ENCODE assay signal across 21 cellular contexts in the genomic region with DNA sequence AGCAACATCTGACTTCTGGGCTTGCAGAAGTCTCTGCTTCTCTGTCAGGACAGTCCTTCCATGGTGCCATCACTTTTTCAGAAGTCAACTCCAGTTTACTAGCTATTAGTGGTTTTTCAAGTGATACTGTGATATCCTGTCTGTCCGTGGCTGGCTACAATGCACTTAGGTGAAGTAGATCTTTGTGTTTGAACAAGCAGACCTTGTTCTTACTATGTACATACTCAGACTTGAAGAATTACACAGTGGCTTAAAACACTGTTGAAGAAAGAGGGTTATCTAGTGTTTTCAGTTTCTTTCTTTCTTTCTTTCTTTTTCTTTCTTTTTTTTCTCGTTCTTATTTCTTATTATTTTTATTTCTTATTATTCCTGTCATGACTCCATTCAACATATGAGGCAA.
"Had no signal": no experiment of that assay in that cellular context is flagged by ENCODE, and none has a peak within 500 bp of the region (broad histone marks: within the 10 kb centered on the region; RNA-seq: fewer than 3 reads in every experiment).

No MANE protein-coding gene starts in this region.

- H3K27ac Mint-ChIP-seq: activated CD8-positive, alpha-beta T cell treated with anti-CD3 and anti-CD28 coated beads, Interleukin-2, amount 10 ng/mL, durations not matched to agents 7 days and 5 days; activated naive CD8-positive, alpha-beta T cell treated with anti-CD3 and anti-CD28 coated beads, Interleukin-2, amount 10 ng/mL, durations not matched to agents 7 days and 5 days had no signal

- H3K36me3 ChIP-seq: adrenal gland, WERI-Rb-1 had no signal

- H3K9me3 Mint-ChIP-seq: activated naive CD8-positive, alpha-beta T cell treated with anti-CD3 and anti-CD28 coated beads, Interleukin-2, amount 10 ng/mL, durations not matched to agents 7 days and 5 days; IgD-negative memory B cell had no signal

- ATAC-seq: activated CD8-positive, alpha-beta T cell treated with anti-CD3 and anti-CD28 coated beads, Interleukin-2, amount 10 ng/mL, durations not matched to agents 7 days and 5 days had no signal

- H3K4me3 Mint-ChIP-seq: activated CD8-positive, alpha-beta T cell treated with anti-CD3 and anti-CD28 coated beads, Interleukin-2, amount 10 ng/mL, durations not matched to agents 7 days and 5 days; activated naive CD8-positive, alpha-beta T cell treated with anti-CD3 and anti-CD28 coated beads, Interleukin-2, amount 10 ng/mL, durations not matched to agents 7 days and 5 days; IgD-negative memory B cell had no signal

- H3K4me3 ChIP-seq: adrenal gland, SK-N-MC had no signal

- H3K27me3 Mint-ChIP-seq: activated naive CD8-positive, alpha-beta T cell treated with anti-CD3 and anti-CD28 coated beads, Interleukin-2, amount 10 ng/mL, durations not matched to agents 7 days and 5 days; IgD-negative memory B cell had no signal

- H3K27ac ChIP-seq: adrenal gland, SK-N-MC, WERI-Rb-1 had no signal

- H3K4me1 Mint-ChIP-seq: activated naive CD8-positive, alpha-beta T cell treated with anti-CD3 and anti-CD28 coated beads, Interleukin-2, amount 10 ng/mL, durations not matched to agents 7 days and 5 days had no signal

- H3K27me3 ChIP-seq: adrenal gland had no signal

- H3K9me3 ChIP-seq: adrenal gland had no signal

- H3K36me3 Mint-ChIP-seq: activated naive CD8-positive, alpha-beta T cell treated with anti-CD3 and anti-CD28 coated beads, Interleukin-2, amount 10 ng/mL, durations not matched to agents 7 days and 5 days; IgD-negative memory B cell had no signal

- H3K4me1 ChIP-seq: adrenal gland had no signal

- DNase-seq: activated CD4-positive, alpha-beta T cell treated with anti-CD3 and anti-CD28 coated beads for 4 hours; activated CD4-positive, alpha-beta T cell treated with anti-CD3 and anti-CD28 coated beads, Interleukin-2, amount 50 U/mL, for 4 hours; activated CD8-positive, alpha-beta memory T cell treated with anti-CD3 and anti-CD28 coated beads, Interleukin-2, amount 50 U/mL, for 48 hours; activated CD8-positive, alpha-beta T cell treated with anti-CD3 and anti-CD28 coated beads, Interleukin-2, amount 10 ng/mL, durations not matched to agents 7 days and 5 days; activated naive CD4-positive, alpha-beta T cell treated with anti-CD3 and anti-CD28 coated beads, Interleukin-2, amount 50 U/mL, for 16 hours; activated naive CD8-positive, alpha-beta T cell treated with anti-CD3 and anti-CD28 coated beads, Interleukin-2, amount 10 ng/mL, durations not matched to agents 7 days and 5 days; activated T-cell treated with anti-CD3 and anti-CD28 coated beads, Interleukin-2, amount 50 U/mL, for 1 hour; adrenal gland; central memory CD4-positive, alpha-beta T cell; KG1; NCI-H1105; NCI-H1436; NCI-H1694 treated with DMSO at 0.1 percent for 48 hours; NCI-H2029 treated with DMSO at 0.1 percent for 48 hours; NCI-H446 treated with DMSO at 0.1 percent for 48 hours; NCI-H526 treated with DMSO at 0.1 percent for 48 hours; SIG-M5; T-helper 1 cell; WERI-Rb-1 had no signal
